In the genomic region with DNA sequence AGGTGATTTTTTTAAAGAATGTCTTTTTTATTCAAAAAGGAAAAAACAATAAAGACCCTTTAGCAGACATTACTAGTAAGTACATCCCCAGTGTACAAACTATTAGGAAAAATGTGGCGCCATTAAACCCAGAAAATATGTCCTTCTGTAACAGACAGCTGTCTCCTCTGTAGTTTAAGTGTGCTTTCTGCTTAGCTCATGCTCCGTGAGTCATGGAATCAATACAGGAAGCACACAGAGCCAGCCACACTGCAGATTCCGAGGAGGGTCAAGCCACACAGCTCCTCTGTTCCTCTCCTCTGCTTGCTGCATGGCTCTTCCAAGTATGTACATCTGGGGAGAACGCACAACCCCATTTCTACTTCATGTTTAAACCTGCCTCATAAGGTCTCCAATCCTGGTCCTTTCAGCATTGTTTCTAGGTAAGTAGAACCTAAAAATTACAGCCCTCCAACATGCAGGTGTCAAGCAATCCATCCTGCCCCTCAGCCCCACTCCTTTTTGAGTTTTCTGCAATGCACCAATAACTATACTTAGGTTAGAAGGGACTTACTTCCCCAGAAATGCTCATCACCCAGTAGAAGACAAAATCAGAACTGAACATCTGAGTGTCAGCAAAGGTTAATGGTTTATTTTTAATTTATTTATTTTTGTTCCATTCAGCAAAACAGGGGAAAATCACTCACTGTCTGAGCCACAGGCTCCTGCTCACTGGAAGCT, we compare ENCODE assay signal across 1 cellular context.
TF ChIP-seq lines count a peak whose summit lies in the region.

No MANE protein-coding gene starts in this region.

TF ChIP-seq in SK-N-SH, 30 proteins besides CTCF, POLR2A, EP300 and RAD21 (continued from another document):
- TF ChIP-seq SMC3 (IDR thresholded peaks at IDR 0.05; ENCODE audit: low read depth, low read length): no peak; the same call in 1 of the 2 replicates
- peak; percentile 73 for TF ChIP-seq TCF12 (IDR thresholded peaks at IDR 0.05)
- TF ChIP-seq, protein P1, sequence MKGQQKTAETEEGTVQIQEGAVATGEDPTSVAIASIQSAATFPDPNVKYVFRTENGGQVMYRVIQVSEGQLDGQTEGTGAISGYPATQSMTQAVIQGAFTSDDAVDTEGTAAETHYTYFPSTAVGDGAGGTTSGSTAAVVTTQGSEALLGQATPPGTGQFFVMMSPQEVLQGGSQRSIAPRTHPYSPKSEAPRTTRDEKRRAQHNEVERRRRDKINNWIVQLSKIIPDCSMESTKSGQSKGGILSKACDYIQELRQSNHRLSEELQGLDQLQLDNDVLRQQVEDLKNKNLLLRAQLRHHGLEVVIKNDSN (IDR thresholded peaks at IDR 0.05; ENCODE audit: borderline replicate concordance, low read depth): no peak
- TF ChIP-seq FOSL2 (IDR thresholded peaks at IDR 0.05; ENCODE audit: borderline replicate concordance, low read depth): peak; percentile 72; the same call in 1 of the 2 replicates
- no peak for TF ChIP-seq RCOR1 (IDR thresholded peaks at IDR 0.05; ENCODE audit: low read length)
- peak; percentile 50 for TF ChIP-seq NFIC (IDR thresholded peaks at IDR 0.05; ENCODE audit: borderline replicate concordance)
- TF ChIP-seq, protein P2, sequence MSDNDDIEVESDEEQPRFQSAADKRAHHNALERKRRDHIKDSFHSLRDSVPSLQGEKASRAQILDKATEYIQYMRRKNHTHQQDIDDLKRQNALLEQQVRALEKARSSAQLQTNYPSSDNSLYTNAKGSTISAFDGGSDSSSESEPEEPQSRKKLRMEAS (IDR thresholded peaks at IDR 0.05; ENCODE audit: low read depth): peak; percentile 72; the same call in 1 of the 2 replicates
- TF ChIP-seq RFX5 (IDR thresholded peaks at IDR 0.05; ENCODE audit: low read length): no peak
- TF ChIP-seq GATA2 (CRISPR knock-in tag; IDR thresholded peaks at IDR 0.05): no peak
- 0 out of 2 replicates have a peak, but pooled peaks have one; percentile 33 for TF ChIP-seq ELF1 (IDR thresholded peaks at IDR 0.05)
- TF ChIP-seq, protein P3, sequence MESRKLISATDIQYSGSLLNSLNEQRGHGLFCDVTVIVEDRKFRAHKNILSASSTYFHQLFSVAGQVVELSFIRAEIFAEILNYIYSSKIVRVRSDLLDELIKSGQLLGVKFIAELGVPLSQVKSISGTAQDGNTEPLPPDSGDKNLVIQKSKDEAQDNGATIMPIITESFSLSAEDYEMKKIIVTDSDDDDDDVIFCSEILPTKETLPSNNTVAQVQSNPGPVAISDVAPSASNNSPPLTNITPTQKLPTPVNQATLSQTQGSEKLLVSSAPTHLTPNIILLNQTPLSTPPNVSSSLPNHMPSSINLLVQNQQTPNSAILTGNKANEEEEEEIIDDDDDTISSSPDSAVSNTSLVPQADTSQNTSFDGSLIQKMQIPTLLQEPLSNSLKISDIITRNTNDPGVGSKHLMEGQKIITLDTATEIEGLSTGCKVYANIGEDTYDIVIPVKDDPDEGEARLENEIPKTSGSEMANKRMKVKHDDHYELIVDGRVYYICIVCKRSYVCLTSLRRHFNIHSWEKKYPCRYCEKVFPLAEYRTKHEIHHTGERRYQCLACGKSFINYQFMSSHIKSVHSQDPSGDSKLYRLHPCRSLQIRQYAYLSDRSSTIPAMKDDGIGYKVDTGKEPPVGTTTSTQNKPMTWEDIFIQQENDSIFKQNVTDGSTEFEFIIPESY (IDR thresholded peaks at IDR 0.05; ENCODE audit: borderline replicate concordance, low read depth): no peak
- TF ChIP-seq, protein P4, sequence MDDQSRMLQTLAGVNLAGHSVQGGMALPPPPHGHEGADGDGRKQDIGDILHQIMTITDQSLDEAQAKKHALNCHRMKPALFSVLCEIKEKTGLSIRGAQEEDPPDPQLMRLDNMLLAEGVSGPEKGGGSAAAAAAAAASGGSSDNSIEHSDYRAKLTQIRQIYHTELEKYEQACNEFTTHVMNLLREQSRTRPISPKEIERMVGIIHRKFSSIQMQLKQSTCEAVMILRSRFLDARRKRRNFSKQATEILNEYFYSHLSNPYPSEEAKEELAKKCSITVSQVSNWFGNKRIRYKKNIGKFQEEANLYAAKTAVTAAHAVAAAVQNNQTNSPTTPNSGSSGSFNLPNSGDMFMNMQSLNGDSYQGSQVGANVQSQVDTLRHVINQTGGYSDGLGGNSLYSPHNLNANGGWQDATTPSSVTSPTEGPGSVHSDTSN (IDR thresholded peaks at IDR 0.05): peak; percentile 85
- TF ChIP-seq NRF1 (IDR thresholded peaks at IDR 0.05; ENCODE audit: low read depth, low read length): no peak
- peak; percentile 66; the same call in 1 of the 2 replicates for TF ChIP-seq YY1 (IDR thresholded peaks at IDR 0.05; ENCODE audit: low read depth)
- TF ChIP-seq JUND (IDR thresholded peaks at IDR 0.05): peak; percentile 55; the same call in 1 of the 2 replicates
- TF ChIP-seq TAF1 (IDR thresholded peaks at IDR 0.05; ENCODE audit: borderline replicate concordance, low read depth, low read length): no peak
- TF ChIP-seq GABPA (IDR thresholded peaks at IDR 0.05; ENCODE audit: low read depth): peak; percentile 40; the same call in 1 of the 2 replicates
- TF ChIP-seq FOXJ3 (CRISPR knock-in tag; IDR thresholded peaks at IDR 0.05): no peak
- no peak for TF ChIP-seq POLR2AphosphoS5 (IDR thresholded peaks at IDR 0.05; ENCODE audit: low read depth, low read length)
- TF ChIP-seq, protein P5, sequence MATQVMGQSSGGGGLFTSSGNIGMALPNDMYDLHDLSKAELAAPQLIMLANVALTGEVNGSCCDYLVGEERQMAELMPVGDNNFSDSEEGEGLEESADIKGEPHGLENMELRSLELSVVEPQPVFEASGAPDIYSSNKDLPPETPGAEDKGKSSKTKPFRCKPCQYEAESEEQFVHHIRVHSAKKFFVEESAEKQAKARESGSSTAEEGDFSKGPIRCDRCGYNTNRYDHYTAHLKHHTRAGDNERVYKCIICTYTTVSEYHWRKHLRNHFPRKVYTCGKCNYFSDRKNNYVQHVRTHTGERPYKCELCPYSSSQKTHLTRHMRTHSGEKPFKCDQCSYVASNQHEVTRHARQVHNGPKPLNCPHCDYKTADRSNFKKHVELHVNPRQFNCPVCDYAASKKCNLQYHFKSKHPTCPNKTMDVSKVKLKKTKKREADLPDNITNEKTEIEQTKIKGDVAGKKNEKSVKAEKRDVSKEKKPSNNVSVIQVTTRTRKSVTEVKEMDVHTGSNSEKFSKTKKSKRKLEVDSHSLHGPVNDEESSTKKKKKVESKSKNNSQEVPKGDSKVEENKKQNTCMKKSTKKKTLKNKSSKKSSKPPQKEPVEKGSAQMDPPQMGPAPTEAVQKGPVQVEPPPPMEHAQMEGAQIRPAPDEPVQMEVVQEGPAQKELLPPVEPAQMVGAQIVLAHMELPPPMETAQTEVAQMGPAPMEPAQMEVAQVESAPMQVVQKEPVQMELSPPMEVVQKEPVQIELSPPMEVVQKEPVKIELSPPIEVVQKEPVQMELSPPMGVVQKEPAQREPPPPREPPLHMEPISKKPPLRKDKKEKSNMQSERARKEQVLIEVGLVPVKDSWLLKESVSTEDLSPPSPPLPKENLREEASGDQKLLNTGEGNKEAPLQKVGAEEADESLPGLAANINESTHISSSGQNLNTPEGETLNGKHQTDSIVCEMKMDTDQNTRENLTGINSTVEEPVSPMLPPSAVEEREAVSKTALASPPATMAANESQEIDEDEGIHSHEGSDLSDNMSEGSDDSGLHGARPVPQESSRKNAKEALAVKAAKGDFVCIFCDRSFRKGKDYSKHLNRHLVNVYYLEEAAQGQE (IDR thresholded peaks at IDR 0.05; ENCODE audit: low read depth, low read length): no peak
